Comparison of ENCODE assay signal across 1 cellular context in the genomic region with DNA sequence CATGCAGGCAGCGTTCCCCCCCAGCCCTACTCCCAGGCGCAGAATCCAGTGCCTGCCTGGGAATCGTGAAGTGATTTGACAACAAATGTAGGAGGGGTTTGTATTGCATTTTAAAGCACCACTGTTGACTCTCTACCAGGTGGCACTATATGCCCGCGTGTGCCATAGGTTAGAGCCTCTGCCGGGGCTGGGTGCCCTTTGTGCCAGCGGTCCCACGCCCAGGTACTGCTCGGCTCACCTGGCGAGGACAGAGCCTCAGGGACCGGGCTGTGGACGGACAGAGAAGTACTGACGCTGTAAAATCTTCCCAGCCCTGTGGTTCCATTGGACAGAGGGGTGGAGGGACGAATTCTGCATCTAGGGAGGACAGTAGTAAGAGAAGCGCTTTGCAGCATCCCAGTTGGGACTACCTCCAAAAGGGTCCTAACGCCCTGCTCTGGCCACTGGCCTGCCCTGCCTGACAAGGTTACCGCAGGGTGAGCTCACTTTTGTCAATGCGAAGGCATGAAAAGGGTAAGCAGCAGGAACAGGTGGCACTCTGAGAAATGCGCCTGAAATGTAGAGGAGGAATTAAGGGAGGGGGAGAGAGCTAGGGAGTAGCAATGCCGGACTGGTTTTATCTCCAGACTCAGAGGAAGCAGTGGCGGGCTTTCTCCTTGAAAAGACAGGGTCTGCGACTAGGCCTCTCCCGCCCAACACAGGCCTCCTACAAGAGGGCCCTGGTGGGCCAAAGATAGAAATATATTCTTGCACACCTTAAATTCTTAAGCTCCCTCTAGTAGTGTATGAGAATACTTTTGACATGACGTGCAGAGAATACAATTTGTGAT.
TF ChIP-seq lines count a peak whose summit lies in the region.

No MANE protein-coding gene starts in this region.

TF ChIP-seq in HEK293, 187 proteins besides CTCF, POLR2A, EP300 and RAD21 (continued from another document):
- no peak for TF ChIP-seq ZNF133 (tag by site-specific recombination; IDR thresholded peaks at IDR 0.05)
- peak; percentile 46; the same call in 1 of the 2 replicates for TF ChIP-seq ZBTB20 (tag by site-specific recombination; IDR thresholded peaks at IDR 0.05)
- no peak for TF ChIP-seq OVOL3 (tag by site-specific recombination; IDR thresholded peaks at IDR 0.05)
- no peak for TF ChIP-seq ZNF280D (tag by site-specific recombination; IDR thresholded peaks at IDR 0.05)
- no peak for TF ChIP-seq ZFP69B (tag by site-specific recombination; IDR thresholded peaks at IDR 0.05)
- no peak for TF ChIP-seq ZNF645 (tag by site-specific recombination; IDR thresholded peaks at IDR 0.05)
- no peak for TF ChIP-seq ZNF571 (tag by site-specific recombination; IDR thresholded peaks at IDR 0.05)
- TF ChIP-seq SALL2 (tag by site-specific recombination; IDR thresholded peaks at IDR 0.05; ENCODE audit: borderline replicate concordance) = no peak
- TF ChIP-seq, protein P1, sequence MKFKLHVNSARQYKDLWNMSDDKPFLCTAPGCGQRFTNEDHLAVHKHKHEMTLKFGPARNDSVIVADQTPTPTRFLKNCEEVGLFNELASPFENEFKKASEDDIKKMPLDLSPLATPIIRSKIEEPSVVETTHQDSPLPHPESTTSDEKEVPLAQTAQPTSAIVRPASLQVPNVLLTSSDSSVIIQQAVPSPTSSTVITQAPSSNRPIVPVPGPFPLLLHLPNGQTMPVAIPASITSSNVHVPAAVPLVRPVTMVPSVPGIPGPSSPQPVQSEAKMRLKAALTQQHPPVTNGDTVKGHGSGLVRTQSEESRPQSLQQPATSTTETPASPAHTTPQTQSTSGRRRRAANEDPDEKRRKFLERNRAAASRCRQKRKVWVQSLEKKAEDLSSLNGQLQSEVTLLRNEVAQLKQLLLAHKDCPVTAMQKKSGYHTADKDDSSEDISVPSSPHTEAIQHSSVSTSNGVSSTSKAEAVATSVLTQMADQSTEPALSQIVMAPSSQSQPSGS (tag by site-specific recombination; IDR thresholded peaks at IDR 0.05; ENCODE audit: low read depth) = no peak
- TF ChIP-seq ZNF600 (tag by site-specific recombination; IDR thresholded peaks at IDR 0.05) = peak; percentile 28; the same call in 1 of the 2 replicates
- TF ChIP-seq HIC1 (tag by site-specific recombination; IDR thresholded peaks at IDR 0.05) = peak; percentile 59
- TF ChIP-seq ZNF174 (tag by site-specific recombination; IDR thresholded peaks at IDR 0.05) = no peak
- no peak for TF ChIP-seq BCL11B (tag by site-specific recombination; IDR thresholded peaks at IDR 0.05; ENCODE audit: low read depth)
- TF ChIP-seq ZNF423 (tag by site-specific recombination; IDR thresholded peaks at IDR 0.05) = no peak
- TF ChIP-seq ZNF280C (tag by site-specific recombination; IDR thresholded peaks at IDR 0.05) = no peak
- peak; percentile 54; the same call in 1 of the 2 replicates for TF ChIP-seq ZSCAN16 (tag by site-specific recombination; IDR thresholded peaks at IDR 0.05)
- peak; percentile 87 for TF ChIP-seq ZNF335 (tag by site-specific recombination; conservative IDR thresholded peaks at IDR 0.05)
- TF ChIP-seq ZNF555 (tag by site-specific recombination; conservative IDR thresholded peaks at IDR 0.05) = no peak
- peak; percentile 67 for TF ChIP-seq SCRT2 (tag by site-specific recombination; IDR thresholded peaks at IDR 0.05)
- peak; percentile 49 for TF ChIP-seq ZBTB8A (tag by site-specific recombination; IDR thresholded peaks at IDR 0.05)
- no peak for TF ChIP-seq ZNF701 (tag by site-specific recombination; IDR thresholded peaks at IDR 0.05)
- TF ChIP-seq SP7 (tag by site-specific recombination; IDR thresholded peaks at IDR 0.05) = no peak
- no peak for TF ChIP-seq ZBTB21 (tag by site-specific recombination; IDR thresholded peaks at IDR 0.05)
- no peak for TF ChIP-seq HOXA7 (CRISPR knock-in tag; IDR thresholded peaks at IDR 0.05; ENCODE audit: borderline replicate concordance)
- TF ChIP-seq SP3 (tag by site-specific recombination; IDR thresholded peaks at IDR 0.05) = no peak
- TF ChIP-seq, protein P2, sequence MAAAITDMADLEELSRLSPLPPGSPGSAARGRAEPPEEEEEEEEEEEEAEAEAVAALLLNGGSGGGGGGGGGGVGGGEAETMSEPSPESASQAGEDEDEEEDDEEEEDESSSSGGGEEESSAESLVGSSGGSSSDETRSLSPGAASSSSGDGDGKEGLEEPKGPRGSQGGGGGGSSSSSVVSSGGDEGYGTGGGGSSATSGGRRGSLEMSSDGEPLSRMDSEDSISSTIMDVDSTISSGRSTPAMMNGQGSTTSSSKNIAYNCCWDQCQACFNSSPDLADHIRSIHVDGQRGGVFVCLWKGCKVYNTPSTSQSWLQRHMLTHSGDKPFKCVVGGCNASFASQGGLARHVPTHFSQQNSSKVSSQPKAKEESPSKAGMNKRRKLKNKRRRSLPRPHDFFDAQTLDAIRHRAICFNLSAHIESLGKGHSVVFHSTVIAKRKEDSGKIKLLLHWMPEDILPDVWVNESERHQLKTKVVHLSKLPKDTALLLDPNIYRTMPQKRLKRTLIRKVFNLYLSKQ (tag by site-specific recombination; IDR thresholded peaks at IDR 0.05; ENCODE audit: borderline replicate concordance) = no peak
- TF ChIP-seq ZNF510 (tag by site-specific recombination; IDR thresholded peaks at IDR 0.05; ENCODE audit: insufficient replicate concordance) = no peak
- no peak for TF ChIP-seq ZNF626 (tag by site-specific recombination; IDR thresholded peaks at IDR 0.05)
- 0 out of 2 replicates have a peak, but pooled peaks have one; percentile 29 for TF ChIP-seq ZBTB48 (tag by site-specific recombination; IDR thresholded peaks at IDR 0.05)
- no peak for TF ChIP-seq ZNF785 (tag by site-specific recombination; IDR thresholded peaks at IDR 0.05)
- TF ChIP-seq ZBTB1 (tag by site-specific recombination; IDR thresholded peaks at IDR 0.05) = no peak
